27 cellular contexts compared by ENCODE assay signal in the genomic region with DNA sequence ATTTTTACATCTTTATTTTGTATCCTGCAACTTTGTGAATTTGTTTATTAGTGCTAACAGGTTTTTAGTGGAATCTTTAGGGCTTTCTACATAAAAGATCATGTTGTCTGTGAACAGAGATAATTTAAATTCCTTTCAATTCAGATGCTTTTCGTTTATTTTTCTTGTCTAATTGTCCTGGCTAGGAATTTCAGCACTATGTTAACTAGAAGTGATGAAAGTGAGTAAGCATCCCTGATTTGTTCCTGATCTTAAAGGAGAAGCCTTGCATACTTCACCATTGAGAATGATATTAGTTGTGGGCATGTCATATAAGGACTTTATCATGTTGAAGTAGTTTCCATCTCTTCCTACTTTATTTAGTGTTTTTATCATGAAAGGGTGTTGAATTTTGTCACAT. TPM values are rescaled to one million over a fixed set of nuclear protein-coding genes. Genes with fewer than 3 reads are reported as not detected.
"Had no signal": no experiment of that assay in that cellular context is flagged by ENCODE, and none has a peak within 500 bp of the region (broad histone marks: within the 10 kb centered on the region; RNA-seq: fewer than 3 reads in every experiment).

No MANE protein-coding gene starts in this region.

- H3K9ac ChIP-seq: parathyroid adenoma had no signal

- H3K27me3 ChIP-seq: colonic mucosa, right lobe of liver, suprapubic skin, upper lobe of right lung, uterus had no signal

- H3K4me3 ChIP-seq: colonic mucosa, esophagus squamous epithelium, lung, right lobe of liver, smooth muscle cell, suprapubic skin, transverse colon, upper lobe of right lung, uterus had no signal

- H3K36me3 ChIP-seq: colonic mucosa, esophagus squamous epithelium, right lobe of liver, suprapubic skin, transverse colon, upper lobe of right lung, uterus had no signal

- DNase-seq: colonic mucosa; effector memory CD4-positive, alpha-beta T cell; esophagus squamous epithelium; hypothalamus; immature natural killer cell; natural killer cell; occipital lobe; right lobe of liver; stimulated activated CD4-positive, alpha-beta T cell treated with anti-CD3 and anti-CD28 coated beads, Interleukin-12 subunit alpha, Interleukin-12 subunit beta, amount 100 ng/mL, for 4 hours; stimulated activated CD4-positive, alpha-beta T cell treated with anti-CD3 and anti-CD28 coated beads, Interleukin-1b, Interleukin-23, amount 100 ng/mL, for 48 hours; stimulated activated CD4-positive, alpha-beta T cell treated with anti-CD3 and anti-CD28 coated beads, Interleukin-4, amount 100 ng/mL, for 1 hour; stimulated activated CD8-positive, alpha-beta memory T cell treated with anti-CD3 and anti-CD28 coated beads, Interleukin-4, amount 100 ng/mL, for 48 hours; stimulated activated naive CD4-positive, alpha-beta T cell; stimulated activated naive CD8-positive, alpha-beta T cell treated with anti-CD3 and anti-CD28 coated beads, Interleukin-15, amount 100 ng/mL, for 72 hours; transverse colon; upper lobe of right lung; uterus had no signal

- H3K79me2 ChIP-seq: parathyroid adenoma had no signal

- H3K27ac ChIP-seq: colonic mucosa, esophagus squamous epithelium, parathyroid adenoma, right lobe of liver, suprapubic skin, transverse colon, upper lobe of right lung, uterus had no signal

- H3K9me3 ChIP-seq: colonic mucosa, esophagus squamous epithelium, right lobe of liver, suprapubic skin, transverse colon, upper lobe of right lung, uterus had no signal

- H3K4me2 ChIP-seq: smooth muscle cell had no signal

- H3K4me1 ChIP-seq: colonic mucosa, parathyroid adenoma, right lobe of liver, transverse colon, uterus had no signal

- H2AFZ ChIP-seq: parathyroid adenoma had no signal

- ATAC-seq: left lobe of liver; natural killer cell; right lobe of liver; stimulated activated naive CD8-positive, alpha-beta T cell treated with anti-CD3 and anti-CD28 coated beads, Interleukin-15, amount 100 ng/mL, for 72 hours; upper lobe of right lung had no signal

RNA-seq across cellular contexts. Expression of gene TRIM67, which starts 23.6 kb away (rescaled TPM):
- total RNA-seq: endothelial cell of umbilical vein, epithelial cell of proximal tubule, esophagus squamous epithelium, fibroblast of villous mesenchyme, natural killer cell, right lobe of liver, upper lobe of right lung had no signal
- polyA plus RNA-seq: endothelial cell of umbilical vein, immature natural killer cell, keratinocyte, liver had no signal
